ENCODE assay signal across 1 cellular context in the genomic region with DNA sequence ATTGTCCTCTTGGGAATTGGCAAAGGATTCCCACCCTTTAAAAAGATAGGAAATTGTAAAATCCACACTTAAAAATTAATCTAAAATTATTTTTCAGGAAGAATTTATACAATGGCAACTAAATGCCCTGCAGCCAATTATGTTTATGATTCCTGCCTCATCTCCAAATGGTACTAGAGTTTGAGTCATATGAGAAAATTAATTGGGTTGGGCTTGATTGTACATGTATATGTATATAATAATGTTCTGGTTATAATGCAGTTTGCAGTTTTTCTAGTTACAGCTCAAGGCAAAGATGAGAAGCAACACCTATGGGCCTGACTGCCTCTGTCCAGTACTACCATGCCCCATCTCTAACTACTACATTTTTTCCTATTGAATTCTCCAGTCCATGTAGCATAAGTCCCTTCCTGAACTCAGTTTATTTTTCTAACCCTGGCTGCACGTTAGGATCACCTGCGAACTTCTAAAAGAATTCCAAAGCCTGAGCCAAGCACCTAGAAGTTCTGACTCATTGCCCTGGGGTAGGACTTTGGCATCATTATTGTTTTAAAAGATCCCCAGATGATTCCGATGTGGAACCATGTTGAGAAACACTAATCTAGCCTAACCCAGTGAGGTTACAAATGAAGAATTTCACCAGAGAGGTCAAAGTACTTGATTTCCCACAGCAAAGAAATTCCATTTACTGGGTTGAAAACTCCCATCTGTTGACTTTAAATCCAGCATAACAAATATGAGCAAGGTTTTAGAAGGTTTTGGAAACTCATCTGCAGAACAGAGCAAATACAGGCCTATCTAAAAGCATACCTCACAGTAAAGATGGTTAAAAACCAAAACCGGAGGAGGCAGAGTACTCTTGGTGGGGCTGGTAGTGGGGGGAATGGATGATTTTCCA.
TF ChIP-seq lines count a peak whose summit lies in the region.

No MANE protein-coding gene starts in this region.

TF ChIP-seq in HepG2, 621 proteins besides CTCF, POLR2A, EP300 and RAD21 (continued from another document and continues in another):
- TF ChIP-seq NCOR1 (IDR thresholded peaks at IDR 0.05; ENCODE audit: borderline replicate concordance, low read length) = peak; percentile 94
- TF ChIP-seq, protein P1, sequence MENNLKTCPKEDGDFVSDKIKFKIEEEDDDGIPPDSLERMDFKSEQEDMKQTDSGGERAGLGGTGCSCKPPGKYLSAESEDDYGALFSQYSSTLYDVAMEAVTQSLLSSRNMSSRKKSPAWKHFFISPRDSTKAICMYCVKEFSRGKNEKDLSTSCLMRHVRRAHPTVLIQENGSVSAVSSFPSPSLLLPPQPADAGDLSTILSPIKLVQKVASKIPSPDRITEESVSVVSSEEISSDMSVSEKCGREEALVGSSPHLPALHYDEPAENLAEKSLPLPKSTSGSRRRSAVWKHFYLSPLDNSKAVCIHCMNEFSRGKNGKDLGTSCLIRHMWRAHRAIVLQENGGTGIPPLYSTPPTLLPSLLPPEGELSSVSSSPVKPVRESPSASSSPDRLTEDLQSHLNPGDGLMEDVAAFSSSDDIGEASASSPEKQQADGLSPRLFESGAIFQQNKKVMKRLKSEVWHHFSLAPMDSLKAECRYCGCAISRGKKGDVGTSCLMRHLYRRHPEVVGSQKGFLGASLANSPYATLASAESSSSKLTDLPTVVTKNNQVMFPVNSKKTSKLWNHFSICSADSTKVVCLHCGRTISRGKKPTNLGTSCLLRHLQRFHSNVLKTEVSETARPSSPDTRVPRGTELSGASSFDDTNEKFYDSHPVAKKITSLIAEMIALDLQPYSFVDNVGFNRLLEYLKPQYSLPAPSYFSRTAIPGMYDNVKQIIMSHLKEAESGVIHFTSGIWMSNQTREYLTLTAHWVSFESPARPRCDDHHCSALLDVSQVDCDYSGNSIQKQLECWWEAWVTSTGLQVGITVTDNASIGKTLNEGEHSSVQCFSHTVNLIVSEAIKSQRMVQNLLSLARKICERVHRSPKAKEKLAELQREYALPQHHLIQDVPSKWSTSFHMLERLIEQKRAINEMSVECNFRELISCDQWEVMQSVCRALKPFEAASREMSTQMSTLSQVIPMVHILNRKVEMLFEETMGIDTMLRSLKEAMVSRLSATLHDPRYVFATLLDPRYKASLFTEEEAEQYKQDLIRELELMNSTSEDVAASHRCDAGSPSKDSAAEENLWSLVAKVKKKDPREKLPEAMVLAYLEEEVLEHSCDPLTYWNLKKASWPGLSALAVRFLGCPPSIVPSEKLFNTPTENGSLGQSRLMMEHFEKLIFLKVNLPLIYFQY (CRISPR knock-in tag; IDR thresholded peaks at IDR 0.05; ENCODE audit: borderline replicate concordance) = peak; percentile 21; the same call in 1 of the 2 replicates
- TF ChIP-seq ZNF709 (CRISPR knock-in tag; IDR thresholded peaks at IDR 0.05) = no peak
- peak; percentile 31; the same call in 1 of the 2 replicates for TF ChIP-seq ZNF264 (CRISPR knock-in tag; IDR thresholded peaks at IDR 0.05)
- TF ChIP-seq, protein P2, sequence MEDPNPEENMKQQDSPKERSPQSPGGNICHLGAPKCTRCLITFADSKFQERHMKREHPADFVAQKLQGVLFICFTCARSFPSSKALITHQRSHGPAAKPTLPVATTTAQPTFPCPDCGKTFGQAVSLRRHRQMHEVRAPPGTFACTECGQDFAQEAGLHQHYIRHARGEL (CRISPR knock-in tag; IDR thresholded peaks at IDR 0.05) = no peak
- TF ChIP-seq, protein P3, sequence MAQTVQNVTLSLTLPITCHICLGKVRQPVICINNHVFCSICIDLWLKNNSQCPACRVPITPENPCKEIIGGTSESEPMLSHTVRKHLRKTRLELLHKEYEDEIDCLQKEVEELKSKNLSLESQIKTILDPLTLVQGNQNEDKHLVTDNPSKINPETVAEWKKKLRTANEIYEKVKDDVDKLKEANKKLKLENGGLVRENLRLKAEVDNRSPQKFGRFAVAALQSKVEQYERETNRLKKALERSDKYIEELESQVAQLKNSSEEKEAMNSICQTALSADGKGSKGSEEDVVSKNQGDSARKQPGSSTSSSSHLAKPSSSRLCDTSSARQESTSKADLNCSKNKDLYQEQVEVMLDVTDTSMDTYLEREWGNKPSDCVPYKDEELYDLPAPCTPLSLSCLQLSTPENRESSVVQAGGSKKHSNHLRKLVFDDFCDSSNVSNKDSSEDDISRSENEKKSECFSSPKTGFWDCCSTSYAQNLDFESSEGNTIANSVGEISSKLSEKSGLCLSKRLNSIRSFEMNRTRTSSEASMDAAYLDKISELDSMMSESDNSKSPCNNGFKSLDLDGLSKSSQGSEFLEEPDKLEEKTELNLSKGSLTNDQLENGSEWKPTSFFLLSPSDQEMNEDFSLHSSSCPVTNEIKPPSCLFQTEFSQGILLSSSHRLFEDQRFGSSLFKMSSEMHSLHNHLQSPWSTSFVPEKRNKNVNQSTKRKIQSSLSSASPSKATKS (CRISPR knock-in tag; IDR thresholded peaks at IDR 0.05) = no peak
- peak; percentile 78 for TF ChIP-seq TARDBP (CRISPR knock-in tag; IDR thresholded peaks at IDR 0.05)
- TF ChIP-seq KMT2A (CRISPR knock-in tag; IDR thresholded peaks at IDR 0.05) = 0 out of 2 replicates have a peak, but pooled peaks have one; percentile 42
- TF ChIP-seq SMC3 (IDR thresholded peaks at IDR 0.05; ENCODE audit: low read length) = peak; percentile 50
- no peak for TF ChIP-seq ZNF878 (CRISPR knock-in tag; IDR thresholded peaks at IDR 0.05)
- TF ChIP-seq, protein P4, sequence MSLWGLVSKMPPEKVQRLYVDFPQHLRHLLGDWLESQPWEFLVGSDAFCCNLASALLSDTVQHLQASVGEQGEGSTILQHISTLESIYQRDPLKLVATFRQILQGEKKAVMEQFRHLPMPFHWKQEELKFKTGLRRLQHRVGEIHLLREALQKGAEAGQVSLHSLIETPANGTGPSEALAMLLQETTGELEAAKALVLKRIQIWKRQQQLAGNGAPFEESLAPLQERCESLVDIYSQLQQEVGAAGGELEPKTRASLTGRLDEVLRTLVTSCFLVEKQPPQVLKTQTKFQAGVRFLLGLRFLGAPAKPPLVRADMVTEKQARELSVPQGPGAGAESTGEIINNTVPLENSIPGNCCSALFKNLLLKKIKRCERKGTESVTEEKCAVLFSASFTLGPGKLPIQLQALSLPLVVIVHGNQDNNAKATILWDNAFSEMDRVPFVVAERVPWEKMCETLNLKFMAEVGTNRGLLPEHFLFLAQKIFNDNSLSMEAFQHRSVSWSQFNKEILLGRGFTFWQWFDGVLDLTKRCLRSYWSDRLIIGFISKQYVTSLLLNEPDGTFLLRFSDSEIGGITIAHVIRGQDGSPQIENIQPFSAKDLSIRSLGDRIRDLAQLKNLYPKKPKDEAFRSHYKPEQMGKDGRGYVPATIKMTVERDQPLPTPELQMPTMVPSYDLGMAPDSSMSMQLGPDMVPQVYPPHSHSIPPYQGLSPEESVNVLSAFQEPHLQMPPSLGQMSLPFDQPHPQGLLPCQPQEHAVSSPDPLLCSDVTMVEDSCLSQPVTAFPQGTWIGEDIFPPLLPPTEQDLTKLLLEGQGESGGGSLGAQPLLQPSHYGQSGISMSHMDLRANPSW (CRISPR knock-in tag; IDR thresholded peaks at IDR 0.05; ENCODE audit: borderline replicate concordance) = peak; percentile 87; the same call in 1 of the 2 replicates
- TF ChIP-seq, protein P5, sequence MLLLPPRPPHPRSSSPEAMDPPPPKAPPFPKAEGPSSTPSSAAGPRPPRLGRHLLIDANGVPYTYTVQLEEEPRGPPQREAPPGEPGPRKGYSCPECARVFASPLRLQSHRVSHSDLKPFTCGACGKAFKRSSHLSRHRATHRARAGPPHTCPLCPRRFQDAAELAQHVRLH (CRISPR knock-in tag; IDR thresholded peaks at IDR 0.05; ENCODE audit: borderline replicate concordance, low read depth) = no peak
- TF ChIP-seq MAFF (IDR thresholded peaks at IDR 0.05; ENCODE audit: low read depth, low read length) = 0 out of 2 replicates have a peak, but pooled peaks have one; percentile 8
- TF ChIP-seq ZNF441 (CRISPR knock-in tag; IDR thresholded peaks at IDR 0.05; ENCODE audit: borderline replicate concordance) = peak; percentile 41; the same call in 1 of the 2 replicates
- peak; percentile 48; the same call in 1 of the 2 replicates for TF ChIP-seq FOXJ3 (CRISPR knock-in tag; IDR thresholded peaks at IDR 0.05; ENCODE audit: borderline replicate concordance)
- TF ChIP-seq, protein P6, sequence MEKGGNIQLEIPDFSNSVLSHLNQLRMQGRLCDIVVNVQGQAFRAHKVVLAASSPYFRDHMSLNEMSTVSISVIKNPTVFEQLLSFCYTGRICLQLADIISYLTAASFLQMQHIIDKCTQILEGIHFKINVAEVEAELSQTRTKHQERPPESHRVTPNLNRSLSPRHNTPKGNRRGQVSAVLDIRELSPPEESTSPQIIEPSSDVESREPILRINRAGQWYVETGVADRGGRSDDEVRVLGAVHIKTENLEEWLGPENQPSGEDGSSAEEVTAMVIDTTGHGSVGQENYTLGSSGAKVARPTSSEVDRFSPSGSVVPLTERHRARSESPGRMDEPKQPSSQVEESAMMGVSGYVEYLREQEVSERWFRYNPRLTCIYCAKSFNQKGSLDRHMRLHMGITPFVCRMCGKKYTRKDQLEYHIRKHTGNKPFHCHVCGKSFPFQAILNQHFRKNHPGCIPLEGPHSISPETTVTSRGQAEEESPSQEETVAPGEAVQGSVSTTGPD (CRISPR knock-in tag; IDR thresholded peaks at IDR 0.05) = peak; percentile 95
- no peak for TF ChIP-seq ELF4 (CRISPR knock-in tag; IDR thresholded peaks at IDR 0.05; ENCODE audit: borderline replicate concordance)
- peak; percentile 73 for TF ChIP-seq TCF7 (IDR thresholded peaks at IDR 0.05; ENCODE audit: low read depth)
- TF ChIP-seq IRF2 (CRISPR knock-in tag; IDR thresholded peaks at IDR 0.05) = peak; percentile 57; the same call in 1 of the 2 replicates
- TF ChIP-seq, protein P7, sequence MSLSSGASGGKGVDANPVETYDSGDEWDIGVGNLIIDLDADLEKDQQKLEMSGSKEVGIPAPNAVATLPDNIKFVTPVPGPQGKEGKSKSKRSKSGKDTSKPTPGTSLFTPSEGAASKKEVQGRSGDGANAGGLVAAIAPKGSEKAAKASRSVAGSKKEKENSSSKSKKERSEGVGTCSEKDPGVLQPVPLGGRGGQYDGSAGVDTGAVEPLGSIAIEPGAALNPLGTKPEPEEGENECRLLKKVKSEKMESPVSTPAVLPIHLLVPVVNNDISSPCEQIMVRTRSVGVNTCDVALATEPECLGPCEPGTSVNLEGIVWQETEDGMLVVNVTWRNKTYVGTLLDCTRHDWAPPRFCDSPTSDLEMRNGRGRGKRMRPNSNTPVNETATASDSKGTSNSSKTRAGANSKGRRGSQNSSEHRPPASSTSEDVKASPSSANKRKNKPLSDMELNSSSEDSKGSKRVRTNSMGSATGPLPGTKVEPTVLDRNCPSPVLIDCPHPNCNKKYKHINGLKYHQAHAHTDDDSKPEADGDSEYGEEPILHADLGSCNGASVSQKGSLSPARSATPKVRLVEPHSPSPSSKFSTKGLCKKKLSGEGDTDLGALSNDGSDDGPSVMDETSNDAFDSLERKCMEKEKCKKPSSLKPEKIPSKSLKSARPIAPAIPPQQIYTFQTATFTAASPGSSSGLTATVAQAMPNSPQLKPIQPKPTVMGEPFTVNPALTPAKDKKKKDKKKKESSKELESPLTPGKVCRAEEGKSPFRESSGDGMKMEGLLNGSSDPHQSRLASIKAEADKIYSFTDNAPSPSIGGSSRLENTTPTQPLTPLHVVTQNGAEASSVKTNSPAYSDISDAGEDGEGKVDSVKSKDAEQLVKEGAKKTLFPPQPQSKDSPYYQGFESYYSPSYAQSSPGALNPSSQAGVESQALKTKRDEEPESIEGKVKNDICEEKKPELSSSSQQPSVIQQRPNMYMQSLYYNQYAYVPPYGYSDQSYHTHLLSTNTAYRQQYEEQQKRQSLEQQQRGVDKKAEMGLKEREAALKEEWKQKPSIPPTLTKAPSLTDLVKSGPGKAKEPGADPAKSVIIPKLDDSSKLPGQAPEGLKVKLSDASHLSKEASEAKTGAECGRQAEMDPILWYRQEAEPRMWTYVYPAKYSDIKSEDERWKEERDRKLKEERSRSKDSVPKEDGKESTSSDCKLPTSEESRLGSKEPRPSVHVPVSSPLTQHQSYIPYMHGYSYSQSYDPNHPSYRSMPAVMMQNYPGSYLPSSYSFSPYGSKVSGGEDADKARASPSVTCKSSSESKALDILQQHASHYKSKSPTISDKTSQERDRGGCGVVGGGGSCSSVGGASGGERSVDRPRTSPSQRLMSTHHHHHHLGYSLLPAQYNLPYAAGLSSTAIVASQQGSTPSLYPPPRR (CRISPR knock-in tag; IDR thresholded peaks at IDR 0.05; ENCODE audit: borderline replicate concordance) = peak; percentile 80; the same call in 1 of the 2 replicates
- TF ChIP-seq, protein P8, sequence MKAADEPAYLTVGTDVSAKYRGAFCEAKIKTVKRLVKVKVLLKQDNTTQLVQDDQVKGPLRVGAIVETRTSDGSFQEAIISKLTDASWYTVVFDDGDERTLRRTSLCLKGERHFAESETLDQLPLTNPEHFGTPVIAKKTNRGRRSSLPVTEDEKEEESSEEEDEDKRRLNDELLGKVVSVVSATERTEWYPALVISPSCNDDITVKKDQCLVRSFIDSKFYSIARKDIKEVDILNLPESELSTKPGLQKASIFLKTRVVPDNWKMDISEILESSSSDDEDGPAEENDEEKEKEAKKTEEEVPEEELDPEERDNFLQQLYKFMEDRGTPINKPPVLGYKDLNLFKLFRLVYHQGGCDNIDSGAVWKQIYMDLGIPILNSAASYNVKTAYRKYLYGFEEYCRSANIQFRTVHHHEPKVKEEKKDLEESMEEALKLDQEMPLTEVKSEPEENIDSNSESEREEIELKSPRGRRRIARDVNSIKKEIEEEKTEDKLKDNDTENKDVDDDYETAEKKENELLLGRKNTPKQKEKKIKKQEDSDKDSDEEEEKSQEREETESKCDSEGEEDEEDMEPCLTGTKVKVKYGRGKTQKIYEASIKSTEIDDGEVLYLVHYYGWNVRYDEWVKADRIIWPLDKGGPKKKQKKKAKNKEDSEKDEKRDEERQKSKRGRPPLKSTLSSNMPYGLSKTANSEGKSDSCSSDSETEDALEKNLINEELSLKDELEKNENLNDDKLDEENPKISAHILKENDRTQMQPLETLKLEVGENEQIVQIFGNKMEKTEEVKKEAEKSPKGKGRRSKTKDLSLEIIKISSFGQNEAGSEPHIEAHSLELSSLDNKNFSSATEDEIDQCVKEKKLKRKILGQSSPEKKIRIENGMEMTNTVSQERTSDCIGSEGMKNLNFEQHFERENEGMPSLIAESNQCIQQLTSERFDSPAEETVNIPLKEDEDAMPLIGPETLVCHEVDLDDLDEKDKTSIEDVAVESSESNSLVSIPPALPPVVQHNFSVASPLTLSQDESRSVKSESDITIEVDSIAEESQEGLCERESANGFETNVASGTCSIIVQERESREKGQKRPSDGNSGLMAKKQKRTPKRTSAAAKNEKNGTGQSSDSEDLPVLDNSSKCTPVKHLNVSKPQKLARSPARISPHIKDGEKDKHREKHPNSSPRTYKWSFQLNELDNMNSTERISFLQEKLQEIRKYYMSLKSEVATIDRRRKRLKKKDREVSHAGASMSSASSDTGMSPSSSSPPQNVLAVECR (CRISPR knock-in tag; IDR thresholded peaks at IDR 0.05; ENCODE audit: borderline replicate concordance) = peak; percentile 58; the same call in 1 of the 2 replicates
- TF ChIP-seq TEAD3 (CRISPR knock-in tag; optimal IDR thresholded peaks at IDR 0.05; ENCODE audit: borderline replicate concordance) = peak; percentile 69
- 0 out of 2 replicates have a peak, but pooled peaks have one; percentile 23 for TF ChIP-seq ARNTL (CRISPR knock-in tag; IDR thresholded peaks at IDR 0.05)
- peak; percentile 83 for TF ChIP-seq POGZ (CRISPR knock-in tag; IDR thresholded peaks at IDR 0.05)
- TF ChIP-seq GFI1 (CRISPR knock-in tag; IDR thresholded peaks at IDR 0.05; ENCODE audit: borderline replicate concordance) = peak; percentile 87
- no peak; the same call in 2 of the 3 replicates for TF ChIP-seq MXI1 (IDR thresholded peaks at IDR 0.05; ENCODE audit: borderline replicate concordance, low read depth, low read length)
- TF ChIP-seq CEBPG (CRISPR knock-in tag; IDR thresholded peaks at IDR 0.05) = peak; percentile 76
- TF ChIP-seq RXRB (CRISPR knock-in tag; IDR thresholded peaks at IDR 0.05; ENCODE audit: borderline replicate concordance) = peak; percentile 63; the same call in 1 of the 2 replicates
- TF ChIP-seq, protein P9, sequence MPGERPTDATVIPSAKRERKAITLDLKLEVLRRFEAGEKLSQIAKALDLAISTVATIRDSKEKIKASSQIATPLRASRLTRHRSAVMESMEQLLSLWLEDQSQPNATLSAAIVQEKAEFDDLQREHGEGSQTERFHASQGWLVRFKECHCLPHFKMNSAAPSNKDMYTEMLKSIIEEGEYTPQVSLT (CRISPR knock-in tag; IDR thresholded peaks at IDR 0.05; ENCODE audit: borderline replicate concordance, low read depth) = no peak
